ENCODE assay signal across 1 cellular context in the genomic region with DNA sequence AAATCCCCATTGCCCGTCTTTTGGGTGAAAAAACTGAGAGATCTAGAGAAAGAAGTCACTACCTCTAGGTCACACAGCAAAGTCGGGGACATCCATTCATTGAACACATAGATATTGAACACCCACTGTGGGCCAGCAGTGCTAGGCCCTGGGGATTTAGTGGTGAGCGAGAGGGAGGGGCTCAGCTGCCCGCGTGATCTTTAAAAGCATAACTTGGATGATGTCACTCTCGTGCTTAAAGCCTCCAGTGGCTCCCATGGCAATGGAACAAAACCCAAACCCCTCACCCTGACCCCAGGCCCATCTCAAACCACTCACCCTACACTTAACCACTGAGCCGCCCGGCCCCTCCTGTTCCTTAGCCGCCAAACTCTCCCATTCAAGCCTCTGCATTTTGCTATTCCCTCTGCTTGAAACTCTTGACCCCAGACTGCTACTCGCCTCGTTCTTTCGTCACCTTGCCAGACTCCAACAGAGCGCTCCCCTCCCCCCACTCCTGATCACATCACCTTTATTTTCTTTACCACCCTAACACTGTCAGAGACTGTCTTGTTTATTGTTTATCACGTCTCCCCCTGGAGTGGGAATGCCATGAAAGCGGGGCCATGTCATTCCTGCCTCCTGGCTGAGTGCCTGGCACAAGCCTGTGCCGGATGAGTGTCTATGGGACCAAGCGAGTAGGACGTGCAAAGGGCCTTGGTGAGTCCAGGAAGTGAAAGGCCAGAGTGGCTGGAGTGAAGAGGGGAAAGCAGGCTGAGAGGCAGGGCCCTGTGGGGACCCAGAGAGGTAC.
TF ChIP-seq lines count a peak whose summit lies in the region.

No MANE protein-coding gene starts in this region.

TF ChIP-seq in K562, 482 proteins besides CTCF, POLR2A, EP300 and RAD21 (continued from another document and continues in another):
- TF ChIP-seq, protein P1, sequence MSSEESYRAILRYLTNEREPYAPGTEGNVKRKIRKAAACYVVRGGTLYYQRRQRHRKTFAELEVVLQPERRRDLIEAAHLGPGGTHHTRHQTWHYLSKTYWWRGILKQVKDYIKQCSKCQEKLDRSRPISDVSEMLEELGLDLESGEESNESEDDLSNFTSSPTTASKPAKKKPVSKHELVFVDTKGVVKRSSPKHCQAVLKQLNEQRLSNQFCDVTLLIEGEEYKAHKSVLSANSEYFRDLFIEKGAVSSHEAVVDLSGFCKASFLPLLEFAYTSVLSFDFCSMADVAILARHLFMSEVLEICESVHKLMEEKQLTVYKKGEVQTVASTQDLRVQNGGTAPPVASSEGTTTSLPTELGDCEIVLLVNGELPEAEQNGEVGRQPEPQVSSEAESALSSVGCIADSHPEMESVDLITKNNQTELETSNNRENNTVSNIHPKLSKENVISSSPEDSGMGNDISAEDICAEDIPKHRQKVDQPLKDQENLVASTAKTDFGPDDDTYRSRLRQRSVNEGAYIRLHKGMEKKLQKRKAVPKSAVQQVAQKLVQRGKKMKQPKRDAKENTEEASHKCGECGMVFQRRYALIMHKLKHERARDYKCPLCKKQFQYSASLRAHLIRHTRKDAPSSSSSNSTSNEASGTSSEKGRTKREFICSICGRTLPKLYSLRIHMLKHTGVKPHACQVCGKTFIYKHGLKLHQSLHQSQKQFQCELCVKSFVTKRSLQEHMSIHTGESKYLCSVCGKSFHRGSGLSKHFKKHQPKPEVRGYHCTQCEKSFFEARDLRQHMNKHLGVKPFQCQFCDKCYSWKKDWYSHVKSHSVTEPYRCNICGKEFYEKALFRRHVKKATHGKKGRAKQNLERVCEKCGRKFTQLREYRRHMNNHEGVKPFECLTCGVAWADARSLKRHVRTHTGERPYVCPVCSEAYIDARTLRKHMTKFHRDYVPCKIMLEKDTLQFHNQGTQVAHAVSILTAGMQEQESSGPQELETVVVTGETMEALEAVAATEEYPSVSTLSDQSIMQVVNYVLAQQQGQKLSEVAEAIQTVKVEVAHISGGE (CRISPR knock-in tag; IDR thresholded peaks at IDR 0.05): no peak
- TF ChIP-seq DPF2 (IDR thresholded peaks at IDR 0.05) (peak; percentile 85), ZNF408 (CRISPR knock-in tag; IDR thresholded peaks at IDR 0.05; ENCODE audit: low read depth) (no peak), ZNF347 (CRISPR knock-in tag; IDR thresholded peaks at IDR 0.05; ENCODE audit: low read depth) (no peak), FOXP1 (CRISPR knock-in tag; IDR thresholded peaks at IDR 0.05) (no peak; the same call in 1 of the 2 replicates), EWSR1 (IDR thresholded peaks at IDR 0.05; ENCODE audit: borderline replicate concordance, low read depth, partially characterized antibody) (no peak), SPI1 (IDR thresholded peaks at IDR 0.05; ENCODE audit: borderline replicate concordance, low read depth, low read length) (no peak), MAFK (IDR thresholded peaks at IDR 0.05; ENCODE audit: low read length) (no peak), ZSCAN29 (IDR thresholded peaks at IDR 0.05) (no peak), ZNF175 (CRISPR knock-in tag; IDR thresholded peaks at IDR 0.05; ENCODE audit: low read depth) (no peak), NCOA2 (IDR thresholded peaks at IDR 0.05; ENCODE audit: partially characterized antibody in 2 of 2) (no peak), NUFIP1 (IDR thresholded peaks at IDR 0.05; ENCODE audit: partially characterized antibody) (no peak), NCOA1 (IDR thresholded peaks at IDR 0.05; ENCODE audit: low read depth) (peak; percentile 61), RBFOX2 (IDR thresholded peaks at IDR 0.05; ENCODE audit: low read depth, low read length) (no peak; the same call in 1 of the 2 replicates), MYC (IDR thresholded peaks at IDR 0.05; ENCODE audit: low read depth, low read length) (no peak), MYC (CRISPR knock-in tag; IDR thresholded peaks at IDR 0.05; ENCODE audit: borderline replicate concordance, low read depth) (no peak), KLF16 (IDR thresholded peaks at IDR 0.05) (no peak), TOE1 (IDR thresholded peaks at IDR 0.05; ENCODE audit: borderline replicate concordance) (peak; percentile 34; the same call in 1 of the 2 replicates), TOE1 (CRISPR knock-in tag; IDR thresholded peaks at IDR 0.05; ENCODE audit: borderline replicate concordance, low read depth) (no peak; the same call in 1 of the 2 replicates), RFX7 (CRISPR knock-in tag; IDR thresholded peaks at IDR 0.05) (no peak), TAL1 (IDR thresholded peaks at IDR 0.05) (no peak), ZNF717 (CRISPR knock-in tag; IDR thresholded peaks at IDR 0.05) (no peak), ZNF274 (IDR thresholded peaks at IDR 0.05; ENCODE audit: borderline replicate concordance, low read depth, low read length) (no peak), ZNF263 (CRISPR knock-in tag; IDR thresholded peaks at IDR 0.05; ENCODE audit: borderline replicate concordance) (no peak), ZNF253 (CRISPR knock-in tag; conservative IDR thresholded peaks at IDR 0.05) (no peak), POLR3G (IDR thresholded peaks at IDR 0.05; ENCODE audit: extremely low read depth, insufficient read length, insufficient replicate concordance) (no peak)
- TF ChIP-seq, protein P2, sequence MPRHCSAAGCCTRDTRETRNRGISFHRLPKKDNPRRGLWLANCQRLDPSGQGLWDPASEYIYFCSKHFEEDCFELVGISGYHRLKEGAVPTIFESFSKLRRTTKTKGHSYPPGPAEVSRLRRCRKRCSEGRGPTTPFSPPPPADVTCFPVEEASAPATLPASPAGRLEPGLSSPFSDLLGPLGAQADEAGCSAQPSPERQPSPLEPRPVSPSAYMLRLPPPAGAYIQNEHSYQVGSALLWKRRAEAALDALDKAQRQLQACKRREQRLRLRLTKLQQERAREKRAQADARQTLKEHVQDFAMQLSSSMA (CRISPR knock-in tag; IDR thresholded peaks at IDR 0.05): no peak
- TF ChIP-seq, protein P3, sequence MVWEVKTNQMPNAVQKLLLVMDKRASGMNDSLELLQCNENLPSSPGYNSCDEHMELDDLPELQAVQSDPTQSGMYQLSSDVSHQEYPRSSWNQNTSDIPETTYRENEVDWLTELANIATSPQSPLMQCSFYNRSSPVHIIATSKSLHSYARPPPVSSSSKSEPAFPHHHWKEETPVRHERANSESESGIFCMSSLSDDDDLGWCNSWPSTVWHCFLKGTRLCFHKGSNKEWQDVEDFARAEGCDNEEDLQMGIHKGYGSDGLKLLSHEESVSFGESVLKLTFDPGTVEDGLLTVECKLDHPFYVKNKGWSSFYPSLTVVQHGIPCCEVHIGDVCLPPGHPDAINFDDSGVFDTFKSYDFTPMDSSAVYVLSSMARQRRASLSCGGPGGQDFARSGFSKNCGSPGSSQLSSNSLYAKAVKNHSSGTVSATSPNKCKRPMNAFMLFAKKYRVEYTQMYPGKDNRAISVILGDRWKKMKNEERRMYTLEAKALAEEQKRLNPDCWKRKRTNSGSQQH (CRISPR knock-in tag; IDR thresholded peaks at IDR 0.05): 0 out of 2 replicates have a peak, but pooled peaks have one; percentile 47
- TF ChIP-seq, protein P4, sequence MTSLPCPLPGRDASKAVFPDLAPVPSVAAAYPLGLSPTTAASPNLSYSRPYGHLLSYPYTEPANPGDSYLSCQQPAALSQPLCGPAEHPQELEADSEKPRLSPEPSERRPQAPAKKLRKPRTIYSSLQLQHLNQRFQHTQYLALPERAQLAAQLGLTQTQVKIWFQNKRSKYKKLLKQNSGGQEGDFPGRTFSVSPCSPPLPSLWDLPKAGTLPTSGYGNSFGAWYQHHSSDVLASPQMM (CRISPR knock-in tag; IDR thresholded peaks at IDR 0.05): no peak
- TF ChIP-seq, protein P5, sequence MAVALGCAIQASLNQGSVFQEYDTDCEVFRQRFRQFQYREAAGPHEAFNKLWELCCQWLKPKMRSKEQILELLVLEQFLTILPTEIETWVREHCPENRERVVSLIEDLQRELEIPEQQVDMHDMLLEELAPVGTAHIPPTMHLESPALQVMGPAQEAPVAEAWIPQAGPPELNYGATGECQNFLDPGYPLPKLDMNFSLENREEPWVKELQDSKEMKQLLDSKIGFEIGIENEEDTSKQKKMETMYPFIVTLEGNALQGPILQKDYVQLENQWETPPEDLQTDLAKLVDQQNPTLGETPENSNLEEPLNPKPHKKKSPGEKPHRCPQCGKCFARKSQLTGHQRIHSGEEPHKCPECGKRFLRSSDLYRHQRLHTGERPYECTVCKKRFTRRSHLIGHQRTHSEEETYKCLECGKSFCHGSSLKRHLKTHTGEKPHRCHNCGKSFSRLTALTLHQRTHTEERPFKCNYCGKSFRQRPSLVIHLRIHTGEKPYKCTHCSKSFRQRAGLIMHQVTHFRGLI (CRISPR knock-in tag; IDR thresholded peaks at IDR 0.05): no peak
- TF ChIP-seq, protein P6, sequence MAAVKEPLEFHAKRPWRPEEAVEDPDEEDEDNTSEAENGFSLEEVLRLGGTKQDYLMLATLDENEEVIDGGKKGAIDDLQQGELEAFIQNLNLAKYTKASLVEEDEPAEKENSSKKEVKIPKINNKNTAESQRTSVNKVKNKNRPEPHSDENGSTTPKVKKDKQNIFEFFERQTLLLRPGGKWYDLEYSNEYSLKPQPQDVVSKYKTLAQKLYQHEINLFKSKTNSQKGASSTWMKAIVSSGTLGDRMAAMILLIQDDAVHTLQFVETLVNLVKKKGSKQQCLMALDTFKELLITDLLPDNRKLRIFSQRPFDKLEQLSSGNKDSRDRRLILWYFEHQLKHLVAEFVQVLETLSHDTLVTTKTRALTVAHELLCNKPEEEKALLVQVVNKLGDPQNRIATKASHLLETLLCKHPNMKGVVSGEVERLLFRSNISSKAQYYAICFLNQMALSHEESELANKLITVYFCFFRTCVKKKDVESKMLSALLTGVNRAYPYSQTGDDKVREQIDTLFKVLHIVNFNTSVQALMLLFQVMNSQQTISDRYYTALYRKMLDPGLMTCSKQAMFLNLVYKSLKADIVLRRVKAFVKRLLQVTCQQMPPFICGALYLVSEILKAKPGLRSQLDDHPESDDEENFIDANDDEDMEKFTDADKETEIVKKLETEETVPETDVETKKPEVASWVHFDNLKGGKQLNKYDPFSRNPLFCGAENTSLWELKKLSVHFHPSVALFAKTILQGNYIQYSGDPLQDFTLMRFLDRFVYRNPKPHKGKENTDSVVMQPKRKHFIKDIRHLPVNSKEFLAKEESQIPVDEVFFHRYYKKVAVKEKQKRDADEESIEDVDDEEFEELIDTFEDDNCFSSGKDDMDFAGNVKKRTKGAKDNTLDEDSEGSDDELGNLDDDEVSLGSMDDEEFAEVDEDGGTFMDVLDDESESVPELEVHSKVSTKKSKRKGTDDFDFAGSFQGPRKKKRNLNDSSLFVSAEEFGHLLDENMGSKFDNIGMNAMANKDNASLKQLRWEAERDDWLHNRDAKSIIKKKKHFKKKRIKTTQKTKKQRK (IDR thresholded peaks at IDR 0.05; ENCODE audit: borderline replicate concordance, low read depth, low read length): no peak
- TF ChIP-seq, protein P7, sequence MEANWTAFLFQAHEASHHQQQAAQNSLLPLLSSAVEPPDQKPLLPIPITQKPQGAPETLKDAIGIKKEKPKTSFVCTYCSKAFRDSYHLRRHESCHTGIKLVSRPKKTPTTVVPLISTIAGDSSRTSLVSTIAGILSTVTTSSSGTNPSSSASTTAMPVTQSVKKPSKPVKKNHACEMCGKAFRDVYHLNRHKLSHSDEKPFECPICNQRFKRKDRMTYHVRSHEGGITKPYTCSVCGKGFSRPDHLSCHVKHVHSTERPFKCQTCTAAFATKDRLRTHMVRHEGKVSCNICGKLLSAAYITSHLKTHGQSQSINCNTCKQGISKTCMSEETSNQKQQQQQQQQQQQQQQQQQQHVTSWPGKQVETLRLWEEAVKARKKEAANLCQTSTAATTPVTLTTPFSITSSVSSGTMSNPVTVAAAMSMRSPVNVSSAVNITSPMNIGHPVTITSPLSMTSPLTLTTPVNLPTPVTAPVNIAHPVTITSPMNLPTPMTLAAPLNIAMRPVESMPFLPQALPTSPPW (CRISPR knock-in tag; IDR thresholded peaks at IDR 0.05): peak; percentile 57; the same call in 1 of the 2 replicates
- TF ChIP-seq, protein P8, sequence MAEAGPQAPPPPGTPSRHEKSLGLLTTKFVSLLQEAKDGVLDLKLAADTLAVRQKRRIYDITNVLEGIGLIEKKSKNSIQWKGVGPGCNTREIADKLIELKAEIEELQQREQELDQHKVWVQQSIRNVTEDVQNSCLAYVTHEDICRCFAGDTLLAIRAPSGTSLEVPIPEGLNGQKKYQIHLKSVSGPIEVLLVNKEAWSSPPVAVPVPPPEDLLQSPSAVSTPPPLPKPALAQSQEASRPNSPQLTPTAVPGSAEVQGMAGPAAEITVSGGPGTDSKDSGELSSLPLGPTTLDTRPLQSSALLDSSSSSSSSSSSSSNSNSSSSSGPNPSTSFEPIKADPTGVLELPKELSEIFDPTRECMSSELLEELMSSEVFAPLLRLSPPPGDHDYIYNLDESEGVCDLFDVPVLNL (CRISPR knock-in tag; IDR thresholded peaks at IDR 0.05; ENCODE audit: low read depth): peak; percentile 30; the same call in 1 of the 2 replicates
- TF ChIP-seq, protein P9, sequence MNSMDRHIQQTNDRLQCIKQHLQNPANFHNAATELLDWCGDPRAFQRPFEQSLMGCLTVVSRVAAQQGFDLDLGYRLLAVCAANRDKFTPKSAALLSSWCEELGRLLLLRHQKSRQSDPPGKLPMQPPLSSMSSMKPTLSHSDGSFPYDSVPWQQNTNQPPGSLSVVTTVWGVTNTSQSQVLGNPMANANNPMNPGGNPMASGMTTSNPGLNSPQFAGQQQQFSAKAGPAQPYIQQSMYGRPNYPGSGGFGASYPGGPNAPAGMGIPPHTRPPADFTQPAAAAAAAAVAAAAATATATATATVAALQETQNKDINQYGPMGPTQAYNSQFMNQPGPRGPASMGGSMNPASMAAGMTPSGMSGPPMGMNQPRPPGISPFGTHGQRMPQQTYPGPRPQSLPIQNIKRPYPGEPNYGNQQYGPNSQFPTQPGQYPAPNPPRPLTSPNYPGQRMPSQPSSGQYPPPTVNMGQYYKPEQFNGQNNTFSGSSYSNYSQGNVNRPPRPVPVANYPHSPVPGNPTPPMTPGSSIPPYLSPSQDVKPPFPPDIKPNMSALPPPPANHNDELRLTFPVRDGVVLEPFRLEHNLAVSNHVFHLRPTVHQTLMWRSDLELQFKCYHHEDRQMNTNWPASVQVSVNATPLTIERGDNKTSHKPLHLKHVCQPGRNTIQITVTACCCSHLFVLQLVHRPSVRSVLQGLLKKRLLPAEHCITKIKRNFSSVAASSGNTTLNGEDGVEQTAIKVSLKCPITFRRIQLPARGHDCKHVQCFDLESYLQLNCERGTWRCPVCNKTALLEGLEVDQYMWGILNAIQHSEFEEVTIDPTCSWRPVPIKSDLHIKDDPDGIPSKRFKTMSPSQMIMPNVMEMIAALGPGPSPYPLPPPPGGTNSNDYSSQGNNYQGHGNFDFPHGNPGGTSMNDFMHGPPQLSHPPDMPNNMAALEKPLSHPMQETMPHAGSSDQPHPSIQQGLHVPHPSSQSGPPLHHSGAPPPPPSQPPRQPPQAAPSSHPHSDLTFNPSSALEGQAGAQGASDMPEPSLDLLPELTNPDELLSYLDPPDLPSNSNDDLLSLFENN (IDR thresholded peaks at IDR 0.05; ENCODE audit: low read depth in 2 of 2, low read length in 2 of 2): no peak
- TF ChIP-seq, protein P10, sequence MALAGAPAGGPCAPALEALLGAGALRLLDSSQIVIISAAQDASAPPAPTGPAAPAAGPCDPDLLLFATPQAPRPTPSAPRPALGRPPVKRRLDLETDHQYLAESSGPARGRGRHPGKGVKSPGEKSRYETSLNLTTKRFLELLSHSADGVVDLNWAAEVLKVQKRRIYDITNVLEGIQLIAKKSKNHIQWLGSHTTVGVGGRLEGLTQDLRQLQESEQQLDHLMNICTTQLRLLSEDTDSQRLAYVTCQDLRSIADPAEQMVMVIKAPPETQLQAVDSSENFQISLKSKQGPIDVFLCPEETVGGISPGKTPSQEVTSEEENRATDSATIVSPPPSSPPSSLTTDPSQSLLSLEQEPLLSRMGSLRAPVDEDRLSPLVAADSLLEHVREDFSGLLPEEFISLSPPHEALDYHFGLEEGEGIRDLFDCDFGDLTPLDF (CRISPR knock-in tag; IDR thresholded peaks at IDR 0.05): no peak; the same call in 1 of the 2 replicates
